ENCODE assay signal across 16 cellular contexts in genomic region chr6:148438593-148438992, GRCh38.
DNase-seq lines count a peak whose midpoint lies in the region; ATAC-seq, FAIRE-seq and TF ChIP-seq lines count a peak whose summit lies in the region.
"Had no signal": no experiment of that assay in that cellular context is flagged by ENCODE, and none has a peak within 500 bp of the region (broad histone marks: within the 10 kb centered on the region; RNA-seq: fewer than 3 reads in every experiment).

No MANE protein-coding gene starts in this region.

- POLR2A ChIA-PET in IMR-90 (lab: Charles Lee; ENCODE audit: unreplicated experiment), result no interaction called here
- POLR2A ChIA-PET in K562 (lab: Yijun Ruan, JAX), result no interaction called here
- POLR2A ChIA-PET in naive thymus-derived CD8-positive, alpha-beta T cell (lab: Charles Lee), result no interaction called here

- no peak overlapping the region for H3K18ac ChIP-seq in IMR-90 (ENCODE audit: low read depth, low read length)
- no peak overlapping the region for H3K18ac ChIP-seq in mesenchymal stem cell (ENCODE audit: low read depth in 1 of 2, low read length in 2 of 2)

- H3K9ac ChIP-seq in IMR-90 (ENCODE audit: low read depth, low read length) (no peak overlapping the region), K562 (ENCODE audit: insufficient read depth in 1 of 2, low read depth in 2 of 2, low read length in 2 of 2) (no peak overlapping the region), mesenchymal stem cell (ENCODE audit: low read length) (no peak overlapping the region)

- H2BK15ac ChIP-seq in IMR-90 (ENCODE audit: low read depth, low read length), result no peak overlapping the region
- H2BK15ac ChIP-seq in mesenchymal stem cell (ENCODE audit: low read depth, poor library complexity, severe bottlenecking), result no peak overlapping the region

- H4K91ac ChIP-seq in IMR-90 (ENCODE audit: insufficient read depth, low read depth, low read length) (no peak overlapping the region), mesenchymal stem cell (ENCODE audit: low read length) (no peak overlapping the region)

- H3K27me3 ChIP-seq in IMR-90 (ENCODE audit: control insufficient read depth, insufficient read depth, low read length) (no peaks in the 10 kb centered on the region), K562 (ENCODE audit: control insufficient read depth in 2 of 2, insufficient read depth in 2 of 2, low read length in 2 of 2) (peaks cover 6 to 21% of the 10 kb centered on the region in 2 experiments), mesenchymal stem cell (ENCODE audit: control insufficient read depth in 1 of 2, insufficient read depth in 1 of 2, low read length in 2 of 2) (no peaks in the 10 kb centered on the region)
- H3K27me3 ChIP-seq: MG63 had no signal

- no peak overlapping the region for H2BK20ac ChIP-seq in IMR-90 (ENCODE audit: low read depth, low read length)

- H3K9me3 Mint-ChIP-seq in mesothelial cell of epicardium, result no peaks in the 10 kb centered on the region
- no peaks in the 10 kb centered on the region for H3K9me3 Mint-ChIP-seq in naive thymus-derived CD8-positive, alpha-beta T cell

- no peaks in the 10 kb centered on the region for H3K79me2 ChIP-seq in K562 (ENCODE audit: control insufficient read depth, insufficient read depth, low read length)

- no peak overlapping the region for H3K4me2 ChIP-seq in IMR-90 (ENCODE audit: low read depth, low read length)
- H3K4me2 ChIP-seq in K562 (ENCODE audit: insufficient read depth, low read length), result no peak overlapping the region
- no peak overlapping the region for H3K4me2 ChIP-seq in mesenchymal stem cell (ENCODE audit: low read length, poor library complexity, severe bottlenecking)

- FAIRE-seq in K562 (lab: Jason Lieb, UNC), result no peak
- FAIRE-seq: GM12878, GM18507 had no signal

- H3K79me1 ChIP-seq in IMR-90 (ENCODE audit: low read depth in 1 of 2, low read length in 2 of 2), result peaks cover 10 to 46% of the 10 kb centered on the region in 2 experiments
- H3K79me1 ChIP-seq in mesenchymal stem cell (replicated peaks; ENCODE audit: low read length, poor library complexity, severe bottlenecking), result peaks cover 4% of the 10 kb centered on the region

- H3K14ac ChIP-seq in IMR-90 (replicated peaks; ENCODE audit: low read depth, low read length) (0 out of 2 replicates have a peak overlapping the region, but pooled peaks have one; percentile 25), mesenchymal stem cell (ENCODE audit: low read length in 2 of 2) (no peak overlapping the region)

- WGBS in IMR-90 (ENCODE audit: extremely low coverage in 2 of 2, insufficient read length in 1 of 2), 2 experiments, result 60% methylated on average over 1 of the region's 6 CpGs; no CpG with 5 or more reads in 1 of the 2 experiments
- WGBS in K562 (ENCODE audit: insufficient coverage, low coverage, missing lambda C conversion rate), result 2% methylated on average over 6 of the region's 6 CpGs
- WGBS in mesenchymal stem cell, result 47% methylated on average over 4 of the region's 6 CpGs

- H2AK9ac ChIP-seq in IMR-90 (replicated peaks; ENCODE audit: low read depth, low read length, poor library complexity), result no peak overlapping the region

- H2AK5ac ChIP-seq in IMR-90 (ENCODE audit: low read depth, low read length), result no peak overlapping the region
- H2AK5ac ChIP-seq in mesenchymal stem cell (ENCODE audit: low read length, severe bottlenecking), result no peak overlapping the region

- no peak overlapping the region for H3K56ac ChIP-seq in IMR-90 (ENCODE audit: extremely low read depth, insufficient read depth, low read length)

- H2BK12ac ChIP-seq in mesenchymal stem cell (ENCODE audit: low read length in 2 of 2), result no peak overlapping the region

- no peak for TF ChIP-seq EP300 in K562 (IDR thresholded peaks at IDR 0.05; ENCODE audit: low read length)

- TF ChIP-seq RAD21 in IMR-90 (IDR thresholded peaks at IDR 0.05; ENCODE audit: low read length), result no peak
- TF ChIP-seq RAD21 in K562 (CRISPR knock-in tag; conservative IDR thresholded peaks at IDR 0.05 in 1 of 2, IDR thresholded peaks at IDR 0.05 in 1 of 2), result no peak

- 0 out of 2 replicates have a peak, but pooled peaks cover 2% of the 10 kb centered on the region for H3K9me3 ChIP-seq in IMR-90 (ENCODE audit: control insufficient read depth, insufficient read depth, low read length)
- no peaks in the 10 kb centered on the region for H3K9me3 ChIP-seq in K562 (replicated peaks; ENCODE audit: control insufficient read depth, insufficient read depth, low read depth, low read length)
- no peaks in the 10 kb centered on the region for H3K9me3 ChIP-seq in mesenchymal stem cell (ENCODE audit: control insufficient read depth, low read length)
- H3K9me3 ChIP-seq: Caco-2, MG63 had no signal

- no peak overlapping the region for H4K5ac ChIP-seq in IMR-90 (ENCODE audit: low read depth, low read length)

- intact Hi-C loops in IMR-90 (cut with micrococcal nuclease) (no loop called here), K562 (cut with micrococcal nuclease) (no loop called here)

- H3K4me3 ChIP-seq in IMR-90 (ENCODE audit: insufficient read depth, low read depth, low read length) (no peak overlapping the region), K562 (no peak overlapping the region), mesenchymal stem cell (ENCODE audit: insufficient read depth in 1 of 2, low read depth in 1 of 2, low read length in 2 of 2) (no peak overlapping the region)
- H3K4me3 ChIP-seq: GM12878, MG63 had no signal

- peaks cover 9% of the 10 kb centered on the region for H3K4me1 ChIP-seq in IMR-90 (ENCODE audit: control insufficient read depth, insufficient read depth, low read length)
- no peaks in the 10 kb centered on the region; a peak in 1 of 5 replicates for H3K4me1 ChIP-seq in K562 (replicated peaks in 1 of 2; ENCODE audit: control insufficient read depth in 2 of 2, insufficient read depth in 2 of 2, low read length in 2 of 2)
- H3K4me1 ChIP-seq in mesenchymal stem cell (ENCODE audit: control insufficient read depth, insufficient read depth, low read depth, low read length), result peaks cover 12% of the 10 kb centered on the region

- H2BK5ac ChIP-seq in IMR-90 (ENCODE audit: low read depth, low read length, poor library complexity, severe bottlenecking) (no peak overlapping the region), mesenchymal stem cell (ENCODE audit: low read depth, low read length, poor library complexity, severe bottlenecking) (no peak overlapping the region)

- no TSS peak for BruUV-seq in IMR-90 (replicated peaks; lab: Mats Ljungman, UMichigan)
- BruUV-seq in K562 (replicated peaks; lab: Mats Ljungman, UMichigan), result no TSS peak

- H4K8ac ChIP-seq in IMR-90 (ENCODE audit: low read depth in 2 of 2, low read length in 2 of 2) (no peak overlapping the region), mesenchymal stem cell (ENCODE audit: low read length) (no peak overlapping the region)

- H3K4ac ChIP-seq in IMR-90 (ENCODE audit: low read depth, low read length) (no peak overlapping the region), mesenchymal stem cell (ENCODE audit: low read depth in 1 of 2, low read length in 2 of 2) (no peak overlapping the region)

- TF ChIP-seq POLR2A in IMR-90 (IDR thresholded peaks at IDR 0.05; ENCODE audit: low read depth, low read length), result no peak
- no peak for TF ChIP-seq POLR2A in K562 (conservative IDR thresholded peaks at IDR 0.05)

- CTCF ChIA-PET in IMR-90 (lab: Yijun Ruan, JAX) (no interaction called here), K562 (lab: Yijun Ruan, JAX; ENCODE audit: low intra/inter-chr PET ratio) (no interaction called here)

- H3K36me3 ChIP-seq in IMR-90 (ENCODE audit: control insufficient read depth, insufficient read depth, low read length) (no peaks in the 10 kb centered on the region), K562 (ENCODE audit: control insufficient read depth, insufficient read depth, low read length) (no peaks in the 10 kb centered on the region), mesenchymal stem cell (ENCODE audit: control insufficient read depth in 1 of 2, insufficient read depth in 2 of 2, low read depth in 1 of 2, low read length in 2 of 2) (peaks cover 0 to 19% of the 10 kb centered on the region in 2 experiments)

- dilution Hi-C loops in IMR-90 (cut with HindIII; ENCODE audit: low sequenced_read_pairs, unreplicated experiment), result no loop called here

- in situ Hi-C loops in IMR-90 (cut with MboI; ENCODE audit: low sequenced_read_pairs) (no loop called here), K562 (cut with MboI) (no loop called here)

- H3K27ac Mint-ChIP-seq in mesothelial cell of epicardium, result no peak overlapping the region
- H3K27ac Mint-ChIP-seq in naive thymus-derived CD8-positive, alpha-beta T cell, result no peak overlapping the region
- H3K27ac Mint-ChIP-seq: CD14-positive monocyte had no signal

- peak; percentile 35 for DNase-seq in AG08395 (ENCODE audit: low spot score)
- DNase-seq in IMR-90, result peak; percentile 44
- no peak for DNase-seq in K562 (ENCODE audit: extremely low read depth in 1 of 4, low spot score in 3 of 4)
- peak; percentile 58 for DNase-seq in mesenchymal stem cell
- no peak for DNase-seq in mesothelial cell of epicardium (ENCODE audit: low spot score in 2 of 2, unreplicated experiment in 2 of 2)
- no peak for DNase-seq in activated CD4-positive, alpha-beta T cell treated with anti-CD3 and anti-CD28 coated beads, Interleukin-2, amount 50 U/mL, for 1 hour
- no peak for DNase-seq in naive thymus-derived CD8-positive, alpha-beta T cell
- DNase-seq: Caco-2, KG1, MG63, NCI-H187 treated with DMSO at 0.1 percent for 48 hours, NCI-H2171 had no signal

- TF ChIP-seq CTCF in IMR-90 (conservative IDR thresholded peaks at IDR 0.05; ENCODE audit: low read depth, low read length) (no peak), K562 (IDR thresholded peaks at IDR 0.05 in 2 of 3, conservative IDR thresholded peaks at IDR 0.05 in 1 of 3; ENCODE audit: insufficient read depth in 2 of 3, low read depth in 1 of 3, low read length in 3 of 3) (no peak), mesothelial cell of epicardium (IDR thresholded peaks at IDR 0.05; ENCODE audit: unreplicated experiment) (no peak)

- H3K36me3 Mint-ChIP-seq in mesothelial cell of epicardium, result no peaks in the 10 kb centered on the region
- H3K36me3 Mint-ChIP-seq in naive thymus-derived CD8-positive, alpha-beta T cell, result no peaks in the 10 kb centered on the region
- H3K36me3 Mint-ChIP-seq: CD14-positive monocyte had no signal

- ATAC-seq in IMR-90 (ENCODE audit: low read depth) (no peak), K562 (no peak), HG03045 (IDR thresholded peaks at IDR 0.05; ENCODE audit: unreplicated experiment) (no peak)
- ATAC-seq in naive thymus-derived CD8-positive, alpha-beta T cell, result no peak
- ATAC-seq: GM12878 had no signal

- no peak overlapping the region for H3K27ac ChIP-seq in IMR-90 (ENCODE audit: insufficient read depth, low read length)
- H3K27ac ChIP-seq in K562 (ENCODE audit: extremely low read depth, low read depth, low read length), result no peak overlapping the region
- no peak overlapping the region for H3K27ac ChIP-seq in mesenchymal stem cell (ENCODE audit: low read length, poor library complexity, severe bottlenecking)

- peaks cover 27% of the 10 kb centered on the region for H3K4me1 Mint-ChIP-seq in mesothelial cell of epicardium
- H3K4me1 Mint-ChIP-seq in naive thymus-derived CD8-positive, alpha-beta T cell, result no peaks in the 10 kb centered on the region

- no peaks in the 10 kb centered on the region for H3K27me3 Mint-ChIP-seq in mesothelial cell of epicardium (ENCODE audit: low read depth)
- H3K27me3 Mint-ChIP-seq in naive thymus-derived CD8-positive, alpha-beta T cell, result peaks cover 0 to 15% (median 6%) of the 10 kb centered on the region in 5 donors

- H3K9me1 ChIP-seq in IMR-90 (ENCODE audit: insufficient read depth, low read length) (peaks cover 5% of the 10 kb centered on the region), K562 (ENCODE audit: control insufficient read depth, insufficient read depth, low read length) (no peaks in the 10 kb centered on the region)

- H2BK120ac ChIP-seq in IMR-90 (ENCODE audit: low read depth, low read length), result no peak overlapping the region
- H2BK120ac ChIP-seq in mesenchymal stem cell (ENCODE audit: low read depth, low read length), result no peak overlapping the region

- no peak overlapping the region for H3K4me3 Mint-ChIP-seq in mesothelial cell of epicardium
- no peak overlapping the region for H3K4me3 Mint-ChIP-seq in naive thymus-derived CD8-positive, alpha-beta T cell
- H3K4me3 Mint-ChIP-seq: CD14-positive monocyte had no signal

- no peak overlapping the region for H3K23ac ChIP-seq in IMR-90 (ENCODE audit: low read depth, low read length)
- H3K23ac ChIP-seq in mesenchymal stem cell (ENCODE audit: low read length in 2 of 2), result no peak overlapping the region

- H4K20me1 ChIP-seq in IMR-90 (ENCODE audit: insufficient read depth, low read length) (no peaks in the 10 kb centered on the region; the same call in 1 of the 2 replicates), K562 (replicated peaks; ENCODE audit: control insufficient read depth, insufficient read depth, low read length) (0 out of 2 replicates have a peak, but pooled peaks cover under 1% of the 10 kb centered on the region)

- no peak overlapping the region for H2AFZ ChIP-seq in IMR-90 (replicated peaks; ENCODE audit: low read length, poor library complexity)
- H2AFZ ChIP-seq in K562 (ENCODE audit: low read depth, low read length), result no peak overlapping the region
- H2AFZ ChIP-seq in mesenchymal stem cell (ENCODE audit: low read depth, low read length), result no peak overlapping the region

Comparison
In these comparisons a context has a peak if more than half of its experiments do, and no peak if none do; other contexts are left out.
1. DNase-seq: peak in AG08395 (single experiment), IMR-90 (single experiment) and mesenchymal stem cell (single experiment); none in K562 (0 of 4), mesothelial cell of epicardium (0 of 2), activated CD4-positive, alpha-beta T cell treated with anti-CD3 and anti-CD28 coated beads, Interleukin-2, amount 50 U/mL, for 1 hour (single experiment) and naive thymus-derived CD8-positive, alpha-beta T cell (0 of 10).